In genomic region chr11:134674974-134675373, GRCh38 we compare ENCODE assay signal across 33 cellular contexts.
DNase-seq lines count a peak whose midpoint lies in the region; ATAC-seq, FAIRE-seq and TF ChIP-seq lines count a peak whose summit lies in the region.
"Had no signal": no experiment of that assay in that cellular context is flagged by ENCODE, and none has a peak within 500 bp of the region (broad histone marks: within the 10 kb centered on the region; RNA-seq: fewer than 3 reads in every experiment).

No MANE protein-coding gene starts in this region.

- H3K36me3 Mint-ChIP-seq in glutamatergic neuron (ENCODE audit: unreplicated experiment), result peaks cover 5% of the 10 kb centered on the region
- H3K36me3 Mint-ChIP-seq: CD14-positive monocyte; CD4-positive, alpha-beta memory T cell; CD4-positive, CD25-positive, alpha-beta regulatory T cell; CD8-positive, alpha-beta memory T cell; CD8-positive, alpha-beta T cell had no signal

- H3K27me3 ChIP-seq in HepG2 (ENCODE audit: control insufficient read depth in 1 of 2, insufficient read depth in 2 of 2, low read length in 2 of 2), result peaks cover 2 to 36% of the 10 kb centered on the region in 2 experiments; a peak in 4 of 5 replicates
- no peaks in the 10 kb centered on the region for H3K27me3 ChIP-seq in right lobe of liver
- H3K27me3 ChIP-seq: BLaER1; BLaER1 treated with 17β-estradiol and CSF1 and Interleukin-3, amounts not matched to agents 10 nM and 100 nM had no signal

- H3K27ac Mint-ChIP-seq in glutamatergic neuron (ENCODE audit: unreplicated experiment), result no peak overlapping the region
- H3K27ac Mint-ChIP-seq: B cell; CD14-positive monocyte; CD4-positive, alpha-beta memory T cell; CD4-positive, alpha-beta T cell; CD4-positive, CD25-positive, alpha-beta regulatory T cell; CD8-positive, alpha-beta memory T cell; CD8-positive, alpha-beta T cell had no signal

- no peak overlapping the region for H3K4me3 Mint-ChIP-seq in glutamatergic neuron (ENCODE audit: unreplicated experiment)
- H3K4me3 Mint-ChIP-seq: B cell; CD14-positive monocyte; CD4-positive, alpha-beta memory T cell; CD4-positive, alpha-beta T cell; CD4-positive, CD25-positive, alpha-beta regulatory T cell; CD8-positive, alpha-beta memory T cell; CD8-positive, alpha-beta T cell had no signal

- no peaks in the 10 kb centered on the region for H4K20me1 ChIP-seq in HepG2 (ENCODE audit: insufficient read depth, low read length)
- H4K20me1 ChIP-seq: BLaER1; BLaER1 treated with 17β-estradiol and CSF1 and Interleukin-3, amounts not matched to agents 10 nM and 100 nM had no signal

- FAIRE-seq in HepG2 (lab: Jason Lieb, UNC), result no peak
- FAIRE-seq: A204.1, A549, D721Med had no signal

- BruUV-seq in HepG2 (replicated peaks; lab: Mats Ljungman, UMichigan), result no TSS peak

- DNase-seq in HepG2 (ENCODE audit: low spot score) (no peak), right lobe of liver (no peak), SK-N-MC (ENCODE audit: low read depth, low spot score) (no peak), glutamatergic neuron (no peak)
- DNase-seq: 8988T; ACHN; AML-193; BE2C; C1 segment of cervical spinal cord; Caco-2; Calu3; CD4-positive, alpha-beta memory T cell; CD4-positive, alpha-beta T cell; CD4-positive, CD25-positive, alpha-beta regulatory T cell; CD8-positive, alpha-beta memory T cell; CD8-positive, alpha-beta T cell; COR-L47; DMS 273 treated with DMSO at 0.1 percent for 48 hours; DMS153; DMS53; DMS79; DMS79 treated with DMSO at 0.1 percent for 48 hours; DND-41; EL had no signal

- H3K4me1 Mint-ChIP-seq in glutamatergic neuron (ENCODE audit: low read depth, unreplicated experiment), result peaks cover 4% of the 10 kb centered on the region
- H3K4me1 Mint-ChIP-seq: B cell; CD14-positive monocyte; CD4-positive, alpha-beta memory T cell; CD4-positive, CD25-positive, alpha-beta regulatory T cell; CD8-positive, alpha-beta memory T cell had no signal

- no peak overlapping the region for H3K27ac ChIP-seq in HepG2 (ENCODE audit: extremely low read length, insufficient read depth, low read length)
- no peak overlapping the region for H3K27ac ChIP-seq in right lobe of liver
- H3K27ac ChIP-seq in SK-N-MC, result 0 out of 2 replicates have a peak overlapping the region, but pooled peaks have one; percentile 10
- H3K27ac ChIP-seq: 22Rv1; A549; BLaER1; BLaER1 treated with 17β-estradiol and CSF1 and Interleukin-3, amounts not matched to agents 10 nM and 100 nM; C4-2B had no signal

- no peak for TF ChIP-seq CTCF in HepG2 (CRISPR knock-in tag; IDR thresholded peaks at IDR 0.05)
- no peak for TF ChIP-seq CTCF in right lobe of liver (IDR thresholded peaks at IDR 0.05)
- no peak for TF ChIP-seq CTCF in glutamatergic neuron (IDR thresholded peaks at IDR 0.05; ENCODE audit: partially characterized antibody, unreplicated experiment)

- in situ Hi-C loops in HepG2 (cut with HindIII; ENCODE audit: extremely low pct_ligation_motif_present, low pct_unique_long_range_greater_than_20kb), result no loop called here

- H3K4me1 ChIP-seq in HepG2 (ENCODE audit: insufficient read depth, low read length) (no peaks in the 10 kb centered on the region), right lobe of liver (no peaks in the 10 kb centered on the region)
- H3K4me1 ChIP-seq: A549; BE2C; BLaER1; BLaER1 treated with 17β-estradiol and CSF1 and Interleukin-3, amounts not matched to agents 10 nM and 100 nM; Caco-2 had no signal

- H3K36me3 ChIP-seq in HepG2 (replicated peaks in 1 of 2; ENCODE audit: control insufficient read depth in 1 of 2, insufficient read depth in 2 of 2, low read length in 2 of 2), result no peaks in the 10 kb centered on the region
- no peaks in the 10 kb centered on the region for H3K36me3 ChIP-seq in right lobe of liver
- H3K36me3 ChIP-seq in SK-N-MC (ENCODE audit: insufficient read depth, low read length), result no peaks in the 10 kb centered on the region
- H3K36me3 ChIP-seq: BE2C; BLaER1; BLaER1 treated with 17β-estradiol and CSF1 and Interleukin-3, amounts not matched to agents 10 nM and 100 nM had no signal

- H3K9me3 ChIP-seq in HepG2 (ENCODE audit: low read length) (no peaks in the 10 kb centered on the region), right lobe of liver (no peaks in the 10 kb centered on the region), SK-N-MC (ENCODE audit: low read depth, low read length) (no peaks in the 10 kb centered on the region)
- H3K9me3 ChIP-seq: A549, BE2C, BLaER1, Caco-2 had no signal

- TF ChIP-seq EP300 in HepG2 (IDR thresholded peaks at IDR 0.05; ENCODE audit: low read depth in 2 of 2, low read length in 2 of 2) (no peak), HepG2 (CRISPR knock-in tag; IDR thresholded peaks at IDR 0.05; ENCODE audit: borderline replicate concordance) (no peak)

- no peak for TF ChIP-seq POLR2A in HepG2 (IDR thresholded peaks at IDR 0.05; ENCODE audit: insufficient read depth in 1 of 2, low read depth in 2 of 2, low read length in 2 of 2)
- no peak for TF ChIP-seq POLR2A in right lobe of liver (IDR thresholded peaks at IDR 0.05)

- no peak overlapping the region for H3K4me2 ChIP-seq in HepG2 (ENCODE audit: low read depth, low read length)
- H3K4me2 ChIP-seq: A549; BLaER1; BLaER1 treated with 17β-estradiol and CSF1 and Interleukin-3, amounts not matched to agents 10 nM and 100 nM had no signal

- POLR2A ChIA-PET in HepG2 (lab: Yijun Ruan, JAX), result no interaction called here

- H3K9ac ChIP-seq in HepG2 (ENCODE audit: insufficient read depth, low read depth, low read length), result no peak overlapping the region
- H3K9ac ChIP-seq in SK-N-MC (ENCODE audit: insufficient read length), result no peak overlapping the region
- H3K9ac ChIP-seq: BLaER1; BLaER1 treated with 17β-estradiol and CSF1 and Interleukin-3, amounts not matched to agents 10 nM and 100 nM had no signal

- no peak for TF ChIP-seq RAD21 in HepG2 (CRISPR knock-in tag; IDR thresholded peaks at IDR 0.05)

- no peak overlapping the region for H2AFZ ChIP-seq in HepG2 (ENCODE audit: low read length)

- CTCF ChIA-PET in HepG2 (lab: Yijun Ruan, JAX; ENCODE audit: low intra/inter-chr PET ratio, low total read pairs), result no interaction called here

- 2% methylated on average over 2 of the region's 2 CpGs for WGBS in HepG2 (ENCODE audit: low lambda C conversion rate)
- 24% methylated on average over 2 of the region's 2 CpGs for WGBS in right lobe of liver (ENCODE audit: insufficient coverage, low coverage, low lambda C conversion rate, missing lambda C conversion rate)

- H3K27me3 Mint-ChIP-seq in glutamatergic neuron (ENCODE audit: unreplicated experiment), result peaks cover 2% of the 10 kb centered on the region

- ATAC-seq in HepG2 (no peak), right lobe of liver (no peak)
- ATAC-seq: A549; CD8-positive, alpha-beta T cell had no signal

- intact Hi-C loops in HepG2 (cut with micrococcal nuclease; ENCODE audit: unreplicated experiment) (no loop called here), right lobe of liver (cut with DNase I) (no loop called here)

- peaks cover 3% of the 10 kb centered on the region for H3K9me3 Mint-ChIP-seq in glutamatergic neuron (ENCODE audit: unreplicated experiment)
- H3K9me3 Mint-ChIP-seq: CD4-positive, alpha-beta memory T cell; CD4-positive, alpha-beta T cell; CD4-positive, CD25-positive, alpha-beta regulatory T cell; CD8-positive, alpha-beta memory T cell; CD8-positive, alpha-beta T cell had no signal

- H3K79me2 ChIP-seq in HepG2 (ENCODE audit: insufficient read depth, low read length), result no peaks in the 10 kb centered on the region

- H3K4me3 ChIP-seq in HepG2 (replicated peaks in 1 of 3; ENCODE audit: insufficient read depth in 1 of 3, low read depth in 2 of 3, low read length in 3 of 3), result no peak overlapping the region
- H3K4me3 ChIP-seq in right lobe of liver, result no peak overlapping the region
- H3K4me3 ChIP-seq in SK-N-MC, result no peak overlapping the region
- H3K4me3 ChIP-seq: A549; BLaER1; BLaER1 treated with 17β-estradiol and CSF1 and Interleukin-3, amounts not matched to agents 10 nM and 100 nM had no signal

TF ChIP-seq in HepG2, 621 proteins besides CTCF, POLR2A, EP300 and RAD21:
- TF ChIP-seq ZNF777 (CRISPR knock-in tag; IDR thresholded peaks at IDR 0.05) (no peak), MNT (IDR thresholded peaks at IDR 0.05) (peak; percentile 98), FOXO1 (CRISPR knock-in tag; IDR thresholded peaks at IDR 0.05) (no peak)
TF ChIP-seq in HepG2: peak in this region for 1.
